In the genomic region with DNA sequence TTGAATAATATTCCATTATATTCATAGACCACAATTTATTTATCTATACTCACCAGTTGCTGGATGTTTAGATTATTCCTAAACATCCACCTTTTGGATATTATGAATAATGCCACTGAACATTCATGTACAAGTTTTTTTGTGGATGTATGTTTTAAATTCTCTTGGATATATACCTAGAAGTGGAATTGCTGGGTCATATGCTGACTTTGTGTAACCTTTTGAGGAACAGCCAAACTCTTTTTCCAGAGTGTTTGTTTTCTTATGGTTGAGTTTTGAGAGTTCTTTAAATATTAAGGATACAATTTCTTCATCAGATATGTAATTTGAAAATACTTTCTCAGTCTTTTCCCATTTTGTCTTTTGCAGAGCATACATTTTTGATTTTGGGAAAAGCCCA, we compare ENCODE assay signal across 10 cellular contexts. TPM values are rescaled to one million over a fixed set of nuclear protein-coding genes. Genes with fewer than 3 reads are reported as not detected.
A peak's percentile ranks its signal among the peaks of the same experiment; 100 is the strongest.
DNase-seq lines count a peak whose midpoint lies in the region; ATAC-seq and TF ChIP-seq lines count a peak whose summit lies in the region.
"Had no signal": no experiment of that assay in that cellular context is flagged by ENCODE, and none has a peak within 500 bp of the region (broad histone marks: within the 10 kb centered on the region; RNA-seq: fewer than 3 reads in every experiment).

No MANE protein-coding gene starts in this region.

- TF ChIP-seq CTCF in OCI-LY3 (IDR thresholded peaks at IDR 0.05; ENCODE audit: low read depth, low read length), result no peak
- no peak for TF ChIP-seq CTCF in type B pancreatic cell (conservative IDR thresholded peaks at IDR 0.05)
- TF ChIP-seq CTCF in prostate gland (IDR thresholded peaks at IDR 0.05), result no peak

- no peaks in the 10 kb centered on the region for H3K36me3 Mint-ChIP-seq in activated naive CD4-positive, alpha-beta T cell treated with anti-CD3 and anti-CD28 coated beads, Interleukin-2, amount 50 U/mL, for 24 hours
- peaks cover 7% of the 10 kb centered on the region for H3K36me3 Mint-ChIP-seq in central memory CD8-positive, alpha-beta T cell (ENCODE audit: insufficient read depth)
- H3K36me3 Mint-ChIP-seq in type B pancreatic cell, result no peaks in the 10 kb centered on the region

- H3K27me3 ChIP-seq in OCI-LY3 (ENCODE audit: low read depth, low read length) (peaks cover 10% of the 10 kb centered on the region; the same call in 1 of the 2 replicates), prostate gland (replicated peaks; ENCODE audit: insufficient read depth) (no peaks in the 10 kb centered on the region)

- no peak overlapping the region for H2AFZ ChIP-seq in OCI-LY3 (ENCODE audit: low read depth, low read length)

- H3K9me3 ChIP-seq in OCI-LY3 (ENCODE audit: insufficient read depth, low read length), result no peaks in the 10 kb centered on the region
- H3K9me3 ChIP-seq in prostate gland, result no peaks in the 10 kb centered on the region

- no peak overlapping the region for H3K27ac Mint-ChIP-seq in activated naive CD4-positive, alpha-beta T cell treated with anti-CD3 and anti-CD28 coated beads, Interleukin-2, amount 50 U/mL, for 24 hours
- H3K27ac Mint-ChIP-seq in central memory CD8-positive, alpha-beta T cell (ENCODE audit: low read depth), result no peak overlapping the region
- peak overlapping the region; percentile 92 for H3K27ac Mint-ChIP-seq in type B pancreatic cell

- no peak for ATAC-seq in central memory CD8-positive, alpha-beta T cell (replicated peaks; ENCODE audit: extremely low read depth, poor library complexity, severe bottlenecking)
- ATAC-seq in GM18511 (IDR thresholded peaks at IDR 0.05; ENCODE audit: unreplicated experiment), result no peak
- ATAC-seq: Panc1 had no signal

- H3K4me2 ChIP-seq in OCI-LY3 (ENCODE audit: low read length), result peak overlapping the region; percentile 79

- H3K4me1 Mint-ChIP-seq in activated naive CD4-positive, alpha-beta T cell treated with anti-CD3 and anti-CD28 coated beads, Interleukin-2, amount 50 U/mL, for 24 hours, result peaks cover 48% of the 10 kb centered on the region
- H3K4me1 Mint-ChIP-seq in central memory CD8-positive, alpha-beta T cell, result peaks cover 31% of the 10 kb centered on the region
- H3K4me1 Mint-ChIP-seq in type B pancreatic cell (ENCODE audit: unreplicated experiment), result peaks cover 14% of the 10 kb centered on the region

- no peaks in the 10 kb centered on the region for H3K27me3 Mint-ChIP-seq in activated naive CD4-positive, alpha-beta T cell treated with anti-CD3 and anti-CD28 coated beads, Interleukin-2, amount 50 U/mL, for 24 hours
- no peaks in the 10 kb centered on the region for H3K27me3 Mint-ChIP-seq in central memory CD8-positive, alpha-beta T cell
- H3K27me3 Mint-ChIP-seq in type B pancreatic cell, result peaks cover 6% of the 10 kb centered on the region

- intact Hi-C loops in prostate gland (cut with DNase I), result no loop called here

- H3K36me3 ChIP-seq in OCI-LY3 (replicated peaks; ENCODE audit: low read depth, low read length) (peaks cover 7% of the 10 kb centered on the region), prostate gland (no peaks in the 10 kb centered on the region)

- H3K4me1 ChIP-seq in OCI-LY3 (ENCODE audit: low read length), result peaks cover 18% of the 10 kb centered on the region
- no peaks in the 10 kb centered on the region for H3K4me1 ChIP-seq in prostate gland (replicated peaks)

- no peak overlapping the region for H3K27ac ChIP-seq in OCI-LY3 (ENCODE audit: low read length)
- no peak overlapping the region for H3K27ac ChIP-seq in prostate gland

- no peak for DNase-seq in activated naive CD4-positive, alpha-beta T cell treated with anti-CD3 and anti-CD28 coated beads, Interleukin-2, amount 50 U/mL, for 16 hours
- no peak for DNase-seq in central memory CD8-positive, alpha-beta T cell (ENCODE audit: low spot score in 2 of 2)
- DNase-seq in type B pancreatic cell (ENCODE audit: extremely low spot score, unreplicated experiment) (no peak), prostate gland (ENCODE audit: low spot score) (no peak)
- no peak for DNase-seq in stimulated activated CD4-positive, alpha-beta T cell treated with anti-CD3 and anti-CD28 coated beads, Interleukin-2, amount 100 ng/mL, for 48 hours

- no peak overlapping the region for H3K9ac ChIP-seq in OCI-LY3 (ENCODE audit: low read length)

- no peak for TF ChIP-seq POLR2A in prostate gland (IDR thresholded peaks at IDR 0.05)

- H3K4me3 Mint-ChIP-seq in activated naive CD4-positive, alpha-beta T cell treated with anti-CD3 and anti-CD28 coated beads, Interleukin-2, amount 50 U/mL, for 24 hours, result peak overlapping the region; percentile 98
- peak overlapping the region; percentile 95 for H3K4me3 Mint-ChIP-seq in central memory CD8-positive, alpha-beta T cell
- H3K4me3 Mint-ChIP-seq in type B pancreatic cell, result peak overlapping the region; percentile 97

- H4K20me1 ChIP-seq in OCI-LY3 (ENCODE audit: insufficient read depth, low read length), result peaks cover 25% of the 10 kb centered on the region

- H3K9me3 Mint-ChIP-seq in activated naive CD4-positive, alpha-beta T cell treated with anti-CD3 and anti-CD28 coated beads, Interleukin-2, amount 50 U/mL, for 24 hours, result no peaks in the 10 kb centered on the region
- H3K9me3 Mint-ChIP-seq in central memory CD8-positive, alpha-beta T cell, result no peaks in the 10 kb centered on the region
- H3K9me3 Mint-ChIP-seq in type B pancreatic cell, result no peaks in the 10 kb centered on the region

- H3K79me2 ChIP-seq in OCI-LY3 (ENCODE audit: low read length), result peaks cover 74% of the 10 kb centered on the region

- H3K4me3 ChIP-seq in OCI-LY3 (ENCODE audit: low read length) (no peak overlapping the region), prostate gland (no peak overlapping the region)
- H3K4me3 ChIP-seq: lung had no signal

RNA-seq across cellular contexts. Expression of a gene that starts 2.7 kb away (rescaled TPM):
- total RNA-seq in type B pancreatic cell (ENCODE audit: low replicate concordance), result 30.5 and 41.3 TPM in 2 replicates
- 10 to 100 TPM; 22.7 to 25.2 TPM for total RNA-seq in prostate gland
